ENCODE assay signal across 5 cellular contexts in the genomic region with DNA sequence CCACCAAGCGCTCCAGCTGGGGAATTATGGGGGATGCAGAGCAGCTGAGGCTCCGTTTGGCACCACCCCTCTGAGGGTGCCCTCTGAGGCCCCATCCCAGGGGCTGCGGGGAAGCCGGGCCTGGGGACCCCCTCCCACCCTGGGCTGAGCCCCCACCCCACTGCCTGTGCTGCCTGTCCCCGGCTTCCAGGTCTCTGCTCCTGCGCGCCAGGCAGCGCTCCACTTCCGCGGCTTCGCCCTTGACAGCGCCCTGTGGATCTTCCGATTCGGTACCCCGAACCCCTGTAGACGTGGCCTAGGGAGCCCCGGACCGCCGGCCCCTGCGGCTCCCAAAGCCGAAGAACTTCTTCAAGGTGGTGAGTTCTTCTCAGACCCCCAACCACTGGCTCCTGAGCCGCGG. TPM values are rescaled to one million over a fixed set of nuclear protein-coding genes. Genes with fewer than 3 reads are reported as not detected.
"Had no signal": no experiment of that assay in that cellular context is flagged by ENCODE, and none has a peak within 500 bp of the region (broad histone marks: within the 10 kb centered on the region; RNA-seq: fewer than 3 reads in every experiment).

No MANE protein-coding gene starts in this region.

RNA-seq across cellular contexts. Expression of a gene that starts 0.5 kb away (rescaled TPM):
- total RNA-seq: K562, M059J, PC-3, SJSA1 had no signal
- polyA plus RNA-seq: SK-N-SH had no signal
